ENCODE assay signal across 1 cellular context in genomic region chr22:19447388-19448075, GRCh38.
TF ChIP-seq lines count a peak whose summit lies in the region.

A gene with protein sequence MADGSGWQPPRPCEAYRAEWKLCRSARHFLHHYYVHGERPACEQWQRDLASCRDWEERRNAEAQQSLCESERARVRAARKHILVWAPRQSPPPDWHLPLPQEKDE (minus strand): TSS chr22:19447711. CDS start chr22:19447688, 23 bp downstream.

TF ChIP-seq in H1, 55 proteins besides CTCF, POLR2A, EP300 and RAD21 (continued from another document):
- TF ChIP-seq ATF3 (IDR thresholded peaks at IDR 0.05; ENCODE audit: insufficient read depth, low read depth, low read length) (no peak; the same call in 1 of the 2 replicates), CHD2 (IDR thresholded peaks at IDR 0.05; ENCODE audit: low read length) (peak; percentile 88), CBX5 (IDR thresholded peaks at IDR 0.05; ENCODE audit: low read depth, low read length) (no peak), KDM4A (IDR thresholded peaks at IDR 0.05; ENCODE audit: low read depth, low read length, severe bottlenecking) (peak; percentile 72), YY1 (IDR thresholded peaks at IDR 0.05; ENCODE audit: low read depth, low read length) (peak; percentile 92), RFX5 (IDR thresholded peaks at IDR 0.05; ENCODE audit: borderline replicate concordance, low read depth, low read length) (no peak), SP2 (IDR thresholded peaks at IDR 0.05; ENCODE audit: low read length) (peak; percentile 68), ASH2L (IDR thresholded peaks at IDR 0.05; ENCODE audit: low read length) (peak; percentile 51), KDM5A (IDR thresholded peaks at IDR 0.05; ENCODE audit: low read length) (peak; percentile 48; the same call in 1 of the 2 replicates), JUND (IDR thresholded peaks at IDR 0.05; ENCODE audit: low read length) (no peak), SP1 (IDR thresholded peaks at IDR 0.05; ENCODE audit: low read depth, low read length) (peak; percentile 97), ATF2 (IDR thresholded peaks at IDR 0.05; ENCODE audit: low read length) (0 out of 2 replicates have a peak, but pooled peaks have one; percentile 31), USF2 (IDR thresholded peaks at IDR 0.05; ENCODE audit: low read length) (peak; percentile 50; the same call in 1 of the 2 replicates), POLR2AphosphoS5 (IDR thresholded peaks at IDR 0.05; ENCODE audit: low read depth, low read length) (peak; percentile 90), BCL11A (IDR thresholded peaks at IDR 0.05; ENCODE audit: low read depth in 2 of 2, low read length in 2 of 2) (no peak), TAF1 (IDR thresholded peaks at IDR 0.05; ENCODE audit: low read depth, low read length) (peak; percentile 91), MAX (IDR thresholded peaks at IDR 0.05) (peak; percentile 82), TAF7 (optimal IDR thresholded peaks at IDR 0.05; ENCODE audit: borderline replicate concordance, low read depth, low read length) (peak; percentile 47), GTF2F1 (IDR thresholded peaks at IDR 0.05; ENCODE audit: borderline replicate concordance, low read depth, low read length) (0 out of 2 replicates have a peak, but pooled peaks have one; percentile 23), EZH2 (IDR thresholded peaks at IDR 0.05; ENCODE audit: low read depth, low read length, severe bottlenecking) (no peak), SP4 (IDR thresholded peaks at IDR 0.05; ENCODE audit: low read length) (peak; percentile 22; the same call in 1 of the 2 replicates), HDAC2 (IDR thresholded peaks at IDR 0.05; ENCODE audit: borderline replicate concordance in 1 of 2, low read depth in 2 of 2, low read length in 2 of 2) (no peak)
- TF ChIP-seq, protein P1, sequence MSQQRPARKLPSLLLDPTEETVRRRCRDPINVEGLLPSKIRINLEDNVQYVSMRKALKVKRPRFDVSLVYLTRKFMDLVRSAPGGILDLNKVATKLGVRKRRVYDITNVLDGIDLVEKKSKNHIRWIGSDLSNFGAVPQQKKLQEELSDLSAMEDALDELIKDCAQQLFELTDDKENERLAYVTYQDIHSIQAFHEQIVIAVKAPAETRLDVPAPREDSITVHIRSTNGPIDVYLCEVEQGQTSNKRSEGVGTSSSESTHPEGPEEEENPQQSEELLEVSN (IDR thresholded peaks at IDR 0.05): peak; percentile 90
TF ChIP-seq in H1: peak in this region for 20.
